21 cellular contexts compared by ENCODE assay signal in genomic region chr17:30396129-30396528, GRCh38. TPM values are rescaled to one million over a fixed set of nuclear protein-coding genes. Genes with fewer than 3 reads are reported as not detected.
DNase-seq lines count a peak whose midpoint lies in the region; FAIRE-seq and TF ChIP-seq lines count a peak whose summit lies in the region.
"Had no signal": no experiment of that assay in that cellular context is flagged by ENCODE, and none has a peak within 500 bp of the region (broad histone marks: within the 10 kb centered on the region; RNA-seq: fewer than 3 reads in every experiment).

No MANE protein-coding gene starts in this region.

- intact Hi-C loops in stomach (cut with DNase I; ENCODE audit: low total_unique reads), result no loop called here

- H3K4me3 ChIP-seq in HEK293 (ENCODE audit: low read depth, low read length) (no peak overlapping the region), liver (ENCODE audit: low read depth in 1 of 3, low read length in 3 of 3) (no peak overlapping the region), stomach (no peak overlapping the region), neural progenitor cell (no peak overlapping the region)
- H3K4me3 ChIP-seq: GM23248, HAP-1, K562 had no signal

- POLR2A ChIA-PET in HEK293 (lab: Yijun Ruan, JAX), result interaction anchor here (0.7 to 1.0 kb wide), 2 partner anchors 18 to 574 kb away, joined by 3 read pairs; partner anchors contain the start of gene CPD

- no peak overlapping the region for H2AFZ ChIP-seq in neural progenitor cell (replicated peaks)
- H2AFZ ChIP-seq: GM23248 had no signal

- H3K9ac ChIP-seq in liver (ENCODE audit: low read depth in 1 of 2, low read length in 2 of 2) (peak overlapping the region in 1 of 2 donors; percentile 34), neural progenitor cell (no peak overlapping the region)
- H3K9ac ChIP-seq: GM23248, SK-N-SH had no signal

- 52% methylated on average over 1 of the region's 1 CpG for WGBS in liver
- 25 to 56% (median 46%) methylated on average over 1 of the region's 1 CpG for WGBS in stomach, 5 donors

- peaks cover 27% of the 10 kb centered on the region for H3K4me1 ChIP-seq in HEK293 (ENCODE audit: control insufficient read depth, insufficient read depth, low read length)
- H3K4me1 ChIP-seq in liver (ENCODE audit: control insufficient read depth in 4 of 4, insufficient read depth in 4 of 4, low read length in 3 of 4), result peaks cover 0 to 17% (median 10%) of the 10 kb centered on the region in 4 donors
- peaks cover 4 to 56% (median 34%) of the 10 kb centered on the region in 4 donors for H3K4me1 ChIP-seq in stomach
- no peaks in the 10 kb centered on the region for H3K4me1 ChIP-seq in neural progenitor cell

- H3K9me3 ChIP-seq in HEK293 (ENCODE audit: control insufficient read depth, insufficient read depth, low read depth, low read length), result no peaks in the 10 kb centered on the region
- no peaks in the 10 kb centered on the region for H3K9me3 ChIP-seq in liver (ENCODE audit: control insufficient read depth in 4 of 4, low read length in 3 of 4)
- H3K9me3 ChIP-seq in stomach, result no peaks in the 10 kb centered on the region
- H3K9me3 ChIP-seq in neural progenitor cell (ENCODE audit: low read depth), result no peaks in the 10 kb centered on the region
- H3K9me3 ChIP-seq: HAP-1, SK-N-SH had no signal

- no peak for TF ChIP-seq EP300 in stomach (IDR thresholded peaks at IDR 0.05)

- no peak overlapping the region for H3K27ac ChIP-seq in HEK293 (ENCODE audit: extremely low read depth, low read depth, low read length)
- peak overlapping the region in 1 of 2 donors; percentile 28 for H3K27ac ChIP-seq in liver (ENCODE audit: low read depth in 1 of 2, low read length in 2 of 2)
- H3K27ac ChIP-seq in stomach, result peak overlapping the region in 4 of 5 donors; percentile 51 to 68 (median 62)
- H3K27ac ChIP-seq in neural progenitor cell, result no peak overlapping the region
- H3K27ac ChIP-seq: GM23248 had no signal

- TF ChIP-seq CTCF in HEK293 (tag by site-specific recombination; IDR thresholded peaks at IDR 0.05), result no peak
- no peak for TF ChIP-seq CTCF in brain (conservative IDR thresholded peaks at IDR 0.05)
- TF ChIP-seq CTCF in liver (IDR thresholded peaks at IDR 0.05; ENCODE audit: low read depth, low read length, missing input control), result no peak
- no peak for TF ChIP-seq CTCF in stomach (IDR thresholded peaks at IDR 0.05)
- no peak for TF ChIP-seq CTCF in neural progenitor cell (IDR thresholded peaks at IDR 0.05)

- TF ChIP-seq RAD21 in liver (IDR thresholded peaks at IDR 0.05), result no peak

- H3K27ac Mint-ChIP-seq in brain, result peak overlapping the region in 3 of 5 experiments; percentile 5 to 47 (median 21)
- no peak overlapping the region for H3K27ac Mint-ChIP-seq in neural progenitor cell

- H3K9me3 Mint-ChIP-seq in brain, result no peaks in the 10 kb centered on the region
- no peaks in the 10 kb centered on the region for H3K9me3 Mint-ChIP-seq in neural progenitor cell

- FAIRE-seq in urothelium cell line (lab: Jason Lieb, UNC), result no peak
- FAIRE-seq: K562 had no signal

- peaks cover 20% of the 10 kb centered on the region for H3K4me1 Mint-ChIP-seq in brain
- H3K4me1 Mint-ChIP-seq in neural progenitor cell, result no peaks in the 10 kb centered on the region

- H3K4me2 ChIP-seq in neural progenitor cell, result no peak overlapping the region
- H3K4me2 ChIP-seq: SK-N-SH had no signal

- H3F3A ChIP-seq in neural progenitor cell (ENCODE audit: low read depth), result peaks cover 10% of the 10 kb centered on the region

- in situ Hi-C loops in KBM-7 (cut with MboI; ENCODE audit: low pct_unique_long_range_greater_than_20kb, low sequenced_read_pairs), result no loop called here

- H3K36me3 Mint-ChIP-seq in brain (peaks cover 20% of the 10 kb centered on the region), neural progenitor cell (peaks cover 4% of the 10 kb centered on the region)

- no peaks in the 10 kb centered on the region for H3K79me2 ChIP-seq in neural progenitor cell (ENCODE audit: low read depth)

- peaks cover 6 to 14% of the 10 kb centered on the region in 2 experiments; a peak in 2 of 3 replicates for H3K36me3 ChIP-seq in HEK293 (ENCODE audit: control insufficient read depth in 2 of 2, insufficient read depth in 1 of 2, low read length in 2 of 2)
- H3K36me3 ChIP-seq in liver (ENCODE audit: control insufficient read depth in 4 of 4, insufficient read depth in 3 of 4, low read depth in 1 of 4, low read length in 3 of 4), result peaks cover 0 to 6% (median 2%) of the 10 kb centered on the region in 4 donors
- peaks cover 0 to 16% (median 12%) of the 10 kb centered on the region in 4 donors for H3K36me3 ChIP-seq in stomach
- H3K36me3 ChIP-seq in neural progenitor cell, result no peaks in the 10 kb centered on the region
- H3K36me3 ChIP-seq: HAP-1 had no signal

- no peaks in the 10 kb centered on the region for H4K20me1 ChIP-seq in neural progenitor cell (ENCODE audit: low read depth)

- CTCF ChIA-PET in HEK293 (lab: Yijun Ruan, JAX), result interaction anchor here (0.6 to 3.3 kb wide), 6 partner anchors 15 to 70 kb away, joined by 3 to 17 read pairs (median 4); no protein-coding TSS in a partner anchor

- DNase-seq in stomach, result no peak
- DNase-seq in urothelium cell line (ENCODE audit: low spot score), result no peak
- no peak for DNase-seq in neural progenitor cell (ENCODE audit: low spot score)
- DNase-seq in GDM1 (lab: John Stamatoyannopoulos, UW), result no peak
- no peak for DNase-seq in KBM-7
- DNase-seq: ACHN, C1 segment of cervical spinal cord, DND-41, GF-D8, GM23248, NCI-H1105 treated with DMSO at 0.1 percent for 48 hours, NCI-H187, NCI-H2227 treated with DMSO at 0.1 percent for 48 hours, NCI-H774, SHP77 had no signal

- H3K4me3 Mint-ChIP-seq in brain (no peak overlapping the region), neural progenitor cell (no peak overlapping the region)

- no peaks in the 10 kb centered on the region for H3K27me3 ChIP-seq in liver (ENCODE audit: control insufficient read depth in 4 of 4, insufficient read depth in 4 of 4, low read length in 3 of 4)
- no peaks in the 10 kb centered on the region for H3K27me3 ChIP-seq in stomach
- no peaks in the 10 kb centered on the region for H3K27me3 ChIP-seq in neural progenitor cell

- no peak for TF ChIP-seq POLR2A in stomach (IDR thresholded peaks at IDR 0.05)

- no peaks in the 10 kb centered on the region for H3K27me3 Mint-ChIP-seq in brain
- no peaks in the 10 kb centered on the region for H3K27me3 Mint-ChIP-seq in neural progenitor cell (ENCODE audit: insufficient read depth, low read depth)

TF ChIP-seq in HEK293, 187 proteins besides CTCF, POLR2A, EP300 and RAD21 (continues in another document):
- TF ChIP-seq KLF1 (tag by site-specific recombination; IDR thresholded peaks at IDR 0.05) (no peak), KLF9 (tag by site-specific recombination; IDR thresholded peaks at IDR 0.05; ENCODE audit: low read depth) (no peak), PRDM6 (tag by site-specific recombination; IDR thresholded peaks at IDR 0.05) (peak; percentile 72)

TF ChIP-seq in liver, 16 proteins besides CTCF, POLR2A, EP300 and RAD21:
- TF ChIP-seq HNF4A (conservative IDR thresholded peaks at IDR 0.05), result peak; percentile 16 to 18
- TF ChIP-seq REST (IDR thresholded peaks at IDR 0.05), result no peak
- TF ChIP-seq MAX (IDR thresholded peaks at IDR 0.05), result no peak
- TF ChIP-seq, protein P1, sequence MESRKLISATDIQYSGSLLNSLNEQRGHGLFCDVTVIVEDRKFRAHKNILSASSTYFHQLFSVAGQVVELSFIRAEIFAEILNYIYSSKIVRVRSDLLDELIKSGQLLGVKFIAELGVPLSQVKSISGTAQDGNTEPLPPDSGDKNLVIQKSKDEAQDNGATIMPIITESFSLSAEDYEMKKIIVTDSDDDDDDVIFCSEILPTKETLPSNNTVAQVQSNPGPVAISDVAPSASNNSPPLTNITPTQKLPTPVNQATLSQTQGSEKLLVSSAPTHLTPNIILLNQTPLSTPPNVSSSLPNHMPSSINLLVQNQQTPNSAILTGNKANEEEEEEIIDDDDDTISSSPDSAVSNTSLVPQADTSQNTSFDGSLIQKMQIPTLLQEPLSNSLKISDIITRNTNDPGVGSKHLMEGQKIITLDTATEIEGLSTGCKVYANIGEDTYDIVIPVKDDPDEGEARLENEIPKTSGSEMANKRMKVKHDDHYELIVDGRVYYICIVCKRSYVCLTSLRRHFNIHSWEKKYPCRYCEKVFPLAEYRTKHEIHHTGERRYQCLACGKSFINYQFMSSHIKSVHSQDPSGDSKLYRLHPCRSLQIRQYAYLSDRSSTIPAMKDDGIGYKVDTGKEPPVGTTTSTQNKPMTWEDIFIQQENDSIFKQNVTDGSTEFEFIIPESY (IDR thresholded peaks at IDR 0.05), result no peak

RNA-seq across cellular contexts. Expression of gene CPD, which starts 17.4 kb away (rescaled TPM):
- 26.8 TPM for polyA plus RNA-seq in brain (ENCODE audit: insufficient read depth, low read depth, low replicate concordance)
- 100 to 1,000 TPM in 1 of 2 donors, 10 to 100 TPM in 1; 93.3 to 139 TPM for total RNA-seq in liver
- polyA plus RNA-seq in liver, result 10 to 100 TPM; 19.1 to 24.4 TPM
- 100 to 1,000 TPM in 1 of 5 donors, 10 to 100 TPM in 4; 19.8 to 278 (median 52.9) TPM for total RNA-seq in stomach
- 1 to 10 TPM; 4.1 to 8.0 (median 6.8) TPM for polyA plus RNA-seq in stomach
- 66.1 and 70.8 TPM in 2 replicates for total RNA-seq in neural progenitor cell (ENCODE audit: low replicate concordance)

Comparison
In these comparisons a context has a peak if more than half of its experiments do, and no peak if none do; other contexts are left out.
1. H3K27ac ChIP-seq: peak in stomach (4 of 5); none in HEK293 (single experiment) and neural progenitor cell (single experiment).